Comparison of ENCODE assay signal across 1 cellular context in the genomic region with DNA sequence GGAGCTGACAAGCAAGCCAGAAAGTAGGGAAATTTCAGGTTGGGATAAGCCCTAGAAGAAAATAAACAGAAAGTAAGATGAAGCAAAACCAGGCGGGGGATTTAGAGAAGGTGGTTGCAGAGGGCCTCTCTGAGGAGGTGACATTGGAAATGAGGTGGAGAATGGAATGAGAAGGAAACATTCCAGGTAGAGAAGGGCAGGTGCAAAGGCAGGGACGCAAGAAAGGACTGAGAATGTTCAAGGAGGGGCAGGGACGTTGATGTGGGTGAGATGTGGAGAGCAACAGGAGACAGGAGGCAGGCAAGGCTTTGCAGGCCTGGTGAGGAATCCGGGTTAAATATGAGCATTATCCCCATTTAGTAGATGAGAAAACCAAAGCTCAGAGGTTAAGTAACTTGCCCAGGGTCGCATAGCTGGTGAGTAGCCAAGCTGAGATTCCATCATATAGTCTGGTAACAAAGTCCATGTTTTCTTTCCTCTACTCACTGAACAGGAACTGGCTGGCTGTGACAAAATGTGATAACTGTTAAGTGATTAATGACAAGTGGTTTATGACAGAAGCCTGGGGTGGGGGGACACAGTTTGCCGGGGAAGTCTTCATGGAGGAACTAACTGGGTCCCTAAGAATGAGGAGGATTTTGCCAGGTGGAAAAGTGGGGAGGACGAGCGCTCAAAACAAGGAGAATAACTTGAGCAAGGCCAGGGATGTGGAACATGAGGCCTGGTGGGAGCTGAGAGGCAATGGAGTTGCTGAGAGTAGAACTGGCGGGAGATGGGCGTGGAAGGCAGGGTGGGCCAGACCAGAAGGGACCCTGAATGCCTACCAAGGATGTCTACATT.
TF ChIP-seq lines count a peak whose summit lies in the region.

No MANE protein-coding gene starts in this region.

TF ChIP-seq in HepG2, 621 proteins besides CTCF, POLR2A, EP300 and RAD21 (continued from another document and continues in another):
- TF ChIP-seq, protein P1, sequence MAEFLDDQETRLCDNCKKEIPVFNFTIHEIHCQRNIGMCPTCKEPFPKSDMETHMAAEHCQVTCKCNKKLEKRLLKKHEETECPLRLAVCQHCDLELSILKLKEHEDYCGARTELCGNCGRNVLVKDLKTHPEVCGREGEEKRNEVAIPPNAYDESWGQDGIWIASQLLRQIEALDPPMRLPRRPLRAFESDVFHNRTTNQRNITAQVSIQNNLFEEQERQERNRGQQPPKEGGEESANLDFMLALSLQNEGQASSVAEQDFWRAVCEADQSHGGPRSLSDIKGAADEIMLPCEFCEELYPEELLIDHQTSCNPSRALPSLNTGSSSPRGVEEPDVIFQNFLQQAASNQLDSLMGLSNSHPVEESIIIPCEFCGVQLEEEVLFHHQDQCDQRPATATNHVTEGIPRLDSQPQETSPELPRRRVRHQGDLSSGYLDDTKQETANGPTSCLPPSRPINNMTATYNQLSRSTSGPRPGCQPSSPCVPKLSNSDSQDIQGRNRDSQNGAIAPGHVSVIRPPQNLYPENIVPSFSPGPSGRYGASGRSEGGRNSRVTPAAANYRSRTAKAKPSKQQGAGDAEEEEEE (CRISPR knock-in tag; IDR thresholded peaks at IDR 0.05; ENCODE audit: borderline replicate concordance): peak; percentile 23; the same call in 1 of the 2 replicates
- TF ChIP-seq TBX2 (CRISPR knock-in tag; IDR thresholded peaks at IDR 0.05; ENCODE audit: borderline replicate concordance): peak; percentile 94
- no peak for TF ChIP-seq PCBP1 (IDR thresholded peaks at IDR 0.05; ENCODE audit: borderline replicate concordance, low read depth, low read length)
- no peak for TF ChIP-seq RBM22 (optimal IDR thresholded peaks at IDR 0.05; ENCODE audit: low read length)
- TF ChIP-seq ZSCAN25 (CRISPR knock-in tag; IDR thresholded peaks at IDR 0.05): peak; percentile 76
- peak; percentile 63 for TF ChIP-seq ZNF317 (CRISPR knock-in tag; IDR thresholded peaks at IDR 0.05)
- no peak for TF ChIP-seq MLLT10 (CRISPR knock-in tag; IDR thresholded peaks at IDR 0.05)
- TF ChIP-seq, protein P2, sequence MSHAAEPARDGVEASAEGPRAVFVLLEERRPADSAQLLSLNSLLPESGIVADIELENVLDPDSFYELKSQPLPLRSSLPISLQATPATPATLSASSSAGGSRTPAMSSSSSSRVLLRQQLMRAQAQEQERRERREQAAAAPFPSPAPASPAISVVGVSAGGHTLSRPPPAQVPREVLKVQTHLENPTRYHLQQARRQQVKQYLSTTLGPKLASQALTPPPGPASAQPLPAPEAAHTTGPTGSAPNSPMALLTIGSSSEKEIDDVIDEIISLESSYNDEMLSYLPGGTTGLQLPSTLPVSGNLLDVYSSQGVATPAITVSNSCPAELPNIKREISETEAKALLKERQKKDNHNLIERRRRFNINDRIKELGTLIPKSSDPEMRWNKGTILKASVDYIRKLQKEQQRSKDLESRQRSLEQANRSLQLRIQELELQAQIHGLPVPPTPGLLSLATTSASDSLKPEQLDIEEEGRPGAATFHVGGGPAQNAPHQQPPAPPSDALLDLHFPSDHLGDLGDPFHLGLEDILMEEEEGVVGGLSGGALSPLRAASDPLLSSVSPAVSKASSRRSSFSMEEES (CRISPR knock-in tag; IDR thresholded peaks at IDR 0.05): peak; percentile 69; the same call in 1 of the 2 replicates
- TF ChIP-seq SP140L (CRISPR knock-in tag; IDR thresholded peaks at IDR 0.05; ENCODE audit: borderline replicate concordance): peak; percentile 39; the same call in 1 of the 2 replicates
- no peak for TF ChIP-seq SMAD1 (CRISPR knock-in tag; IDR thresholded peaks at IDR 0.05; ENCODE audit: borderline replicate concordance, low read depth)
- no peak; the same call in 1 of the 2 replicates for TF ChIP-seq ZNF703 (CRISPR knock-in tag; IDR thresholded peaks at IDR 0.05; ENCODE audit: borderline replicate concordance)
- TF ChIP-seq GABPB1 (CRISPR knock-in tag; IDR thresholded peaks at IDR 0.05): peak; percentile 32; the same call in 1 of the 2 replicates
- 0 out of 2 replicates have a peak, but pooled peaks have one; percentile 32 for TF ChIP-seq PHF8 (CRISPR knock-in tag; IDR thresholded peaks at IDR 0.05)
- peak; percentile 95 for TF ChIP-seq DPF2 (CRISPR knock-in tag; IDR thresholded peaks at IDR 0.05; ENCODE audit: borderline replicate concordance, low read depth)
- peak; percentile 94 for TF ChIP-seq ZNF264 (CRISPR knock-in tag; IDR thresholded peaks at IDR 0.05)
- 0 out of 2 replicates have a peak, but pooled peaks have one; percentile 29 for TF ChIP-seq MZF1 (CRISPR knock-in tag; IDR thresholded peaks at IDR 0.05; ENCODE audit: borderline replicate concordance)
- TF ChIP-seq ZNF552 (CRISPR knock-in tag; IDR thresholded peaks at IDR 0.05; ENCODE audit: borderline replicate concordance): no peak; the same call in 1 of the 2 replicates
- TF ChIP-seq FOXP1 (IDR thresholded peaks at IDR 0.05): no peak
- TF ChIP-seq FOXP1 (CRISPR knock-in tag; IDR thresholded peaks at IDR 0.05): peak; percentile 56; the same call in 1 of the 2 replicates
- TF ChIP-seq, protein P3, sequence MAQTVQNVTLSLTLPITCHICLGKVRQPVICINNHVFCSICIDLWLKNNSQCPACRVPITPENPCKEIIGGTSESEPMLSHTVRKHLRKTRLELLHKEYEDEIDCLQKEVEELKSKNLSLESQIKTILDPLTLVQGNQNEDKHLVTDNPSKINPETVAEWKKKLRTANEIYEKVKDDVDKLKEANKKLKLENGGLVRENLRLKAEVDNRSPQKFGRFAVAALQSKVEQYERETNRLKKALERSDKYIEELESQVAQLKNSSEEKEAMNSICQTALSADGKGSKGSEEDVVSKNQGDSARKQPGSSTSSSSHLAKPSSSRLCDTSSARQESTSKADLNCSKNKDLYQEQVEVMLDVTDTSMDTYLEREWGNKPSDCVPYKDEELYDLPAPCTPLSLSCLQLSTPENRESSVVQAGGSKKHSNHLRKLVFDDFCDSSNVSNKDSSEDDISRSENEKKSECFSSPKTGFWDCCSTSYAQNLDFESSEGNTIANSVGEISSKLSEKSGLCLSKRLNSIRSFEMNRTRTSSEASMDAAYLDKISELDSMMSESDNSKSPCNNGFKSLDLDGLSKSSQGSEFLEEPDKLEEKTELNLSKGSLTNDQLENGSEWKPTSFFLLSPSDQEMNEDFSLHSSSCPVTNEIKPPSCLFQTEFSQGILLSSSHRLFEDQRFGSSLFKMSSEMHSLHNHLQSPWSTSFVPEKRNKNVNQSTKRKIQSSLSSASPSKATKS (CRISPR knock-in tag; IDR thresholded peaks at IDR 0.05): no peak
- no peak for TF ChIP-seq ZNF230 (CRISPR knock-in tag; IDR thresholded peaks at IDR 0.05)
- peak; percentile 28; the same call in 1 of the 2 replicates for TF ChIP-seq CBX5 (CRISPR knock-in tag; IDR thresholded peaks at IDR 0.05; ENCODE audit: borderline replicate concordance)
- TF ChIP-seq NKX3-1 (CRISPR knock-in tag; IDR thresholded peaks at IDR 0.05): 0 out of 2 replicates have a peak, but pooled peaks have one; percentile 30
- no peak for TF ChIP-seq EEA1 (CRISPR knock-in tag; IDR thresholded peaks at IDR 0.05; ENCODE audit: borderline replicate concordance)
- no peak for TF ChIP-seq ZFP82 (CRISPR knock-in tag; IDR thresholded peaks at IDR 0.05; ENCODE audit: borderline replicate concordance)
- TF ChIP-seq HNRNPH1 (optimal IDR thresholded peaks at IDR 0.05; ENCODE audit: low read depth, low read length): no peak
- TF ChIP-seq, protein P4, sequence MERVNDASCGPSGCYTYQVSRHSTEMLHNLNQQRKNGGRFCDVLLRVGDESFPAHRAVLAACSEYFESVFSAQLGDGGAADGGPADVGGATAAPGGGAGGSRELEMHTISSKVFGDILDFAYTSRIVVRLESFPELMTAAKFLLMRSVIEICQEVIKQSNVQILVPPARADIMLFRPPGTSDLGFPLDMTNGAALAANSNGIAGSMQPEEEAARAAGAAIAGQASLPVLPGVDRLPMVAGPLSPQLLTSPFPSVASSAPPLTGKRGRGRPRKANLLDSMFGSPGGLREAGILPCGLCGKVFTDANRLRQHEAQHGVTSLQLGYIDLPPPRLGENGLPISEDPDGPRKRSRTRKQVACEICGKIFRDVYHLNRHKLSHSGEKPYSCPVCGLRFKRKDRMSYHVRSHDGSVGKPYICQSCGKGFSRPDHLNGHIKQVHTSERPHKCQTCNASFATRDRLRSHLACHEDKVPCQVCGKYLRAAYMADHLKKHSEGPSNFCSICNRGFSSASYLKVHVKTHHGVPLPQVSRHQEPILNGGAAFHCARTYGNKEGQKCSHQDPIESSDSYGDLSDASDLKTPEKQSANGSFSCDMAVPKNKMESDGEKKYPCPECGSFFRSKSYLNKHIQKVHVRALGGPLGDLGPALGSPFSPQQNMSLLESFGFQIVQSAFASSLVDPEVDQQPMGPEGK (CRISPR knock-in tag; IDR thresholded peaks at IDR 0.05): peak; percentile 57
- TF ChIP-seq, protein P5, sequence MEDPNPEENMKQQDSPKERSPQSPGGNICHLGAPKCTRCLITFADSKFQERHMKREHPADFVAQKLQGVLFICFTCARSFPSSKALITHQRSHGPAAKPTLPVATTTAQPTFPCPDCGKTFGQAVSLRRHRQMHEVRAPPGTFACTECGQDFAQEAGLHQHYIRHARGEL (CRISPR knock-in tag; IDR thresholded peaks at IDR 0.05): no peak
- TF ChIP-seq ZKSCAN5 (CRISPR knock-in tag; IDR thresholded peaks at IDR 0.05): peak; percentile 32; the same call in 1 of the 2 replicates
- peak; percentile 36; the same call in 1 of the 2 replicates for TF ChIP-seq ZNF335 (CRISPR knock-in tag; IDR thresholded peaks at IDR 0.05)
- TF ChIP-seq, protein P6, sequence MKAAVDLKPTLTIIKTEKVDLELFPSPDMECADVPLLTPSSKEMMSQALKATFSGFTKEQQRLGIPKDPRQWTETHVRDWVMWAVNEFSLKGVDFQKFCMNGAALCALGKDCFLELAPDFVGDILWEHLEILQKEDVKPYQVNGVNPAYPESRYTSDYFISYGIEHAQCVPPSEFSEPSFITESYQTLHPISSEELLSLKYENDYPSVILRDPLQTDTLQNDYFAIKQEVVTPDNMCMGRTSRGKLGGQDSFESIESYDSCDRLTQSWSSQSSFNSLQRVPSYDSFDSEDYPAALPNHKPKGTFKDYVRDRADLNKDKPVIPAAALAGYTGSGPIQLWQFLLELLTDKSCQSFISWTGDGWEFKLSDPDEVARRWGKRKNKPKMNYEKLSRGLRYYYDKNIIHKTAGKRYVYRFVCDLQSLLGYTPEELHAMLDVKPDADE (CRISPR knock-in tag; IDR thresholded peaks at IDR 0.05): no peak
- peak; percentile 76 for TF ChIP-seq CREM (IDR thresholded peaks at IDR 0.05)
- no peak for TF ChIP-seq CREM (CRISPR knock-in tag; IDR thresholded peaks at IDR 0.05)
- TF ChIP-seq SMAD3 (CRISPR knock-in tag; IDR thresholded peaks at IDR 0.05): peak; percentile 84
- TF ChIP-seq ZNF143 (CRISPR knock-in tag; IDR thresholded peaks at IDR 0.05): no peak; the same call in 1 of the 2 replicates
- no peak for TF ChIP-seq REL (CRISPR knock-in tag; conservative IDR thresholded peaks at IDR 0.05)
- peak; percentile 75; the same call in 1 of the 2 replicates for TF ChIP-seq HOXA3 (CRISPR knock-in tag; IDR thresholded peaks at IDR 0.05)
- TF ChIP-seq, protein P7, sequence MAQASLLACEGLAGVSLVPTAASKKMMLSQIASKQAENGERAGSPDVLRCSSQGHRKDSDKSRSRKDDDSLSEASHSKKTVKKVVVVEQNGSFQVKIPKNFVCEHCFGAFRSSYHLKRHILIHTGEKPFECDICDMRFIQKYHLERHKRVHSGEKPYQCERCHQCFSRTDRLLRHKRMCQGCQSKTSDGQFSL (CRISPR knock-in tag; IDR thresholded peaks at IDR 0.05): no peak
- no peak for TF ChIP-seq HCFC1 (IDR thresholded peaks at IDR 0.05; ENCODE audit: low read depth, low read length)
- TF ChIP-seq, protein P8, sequence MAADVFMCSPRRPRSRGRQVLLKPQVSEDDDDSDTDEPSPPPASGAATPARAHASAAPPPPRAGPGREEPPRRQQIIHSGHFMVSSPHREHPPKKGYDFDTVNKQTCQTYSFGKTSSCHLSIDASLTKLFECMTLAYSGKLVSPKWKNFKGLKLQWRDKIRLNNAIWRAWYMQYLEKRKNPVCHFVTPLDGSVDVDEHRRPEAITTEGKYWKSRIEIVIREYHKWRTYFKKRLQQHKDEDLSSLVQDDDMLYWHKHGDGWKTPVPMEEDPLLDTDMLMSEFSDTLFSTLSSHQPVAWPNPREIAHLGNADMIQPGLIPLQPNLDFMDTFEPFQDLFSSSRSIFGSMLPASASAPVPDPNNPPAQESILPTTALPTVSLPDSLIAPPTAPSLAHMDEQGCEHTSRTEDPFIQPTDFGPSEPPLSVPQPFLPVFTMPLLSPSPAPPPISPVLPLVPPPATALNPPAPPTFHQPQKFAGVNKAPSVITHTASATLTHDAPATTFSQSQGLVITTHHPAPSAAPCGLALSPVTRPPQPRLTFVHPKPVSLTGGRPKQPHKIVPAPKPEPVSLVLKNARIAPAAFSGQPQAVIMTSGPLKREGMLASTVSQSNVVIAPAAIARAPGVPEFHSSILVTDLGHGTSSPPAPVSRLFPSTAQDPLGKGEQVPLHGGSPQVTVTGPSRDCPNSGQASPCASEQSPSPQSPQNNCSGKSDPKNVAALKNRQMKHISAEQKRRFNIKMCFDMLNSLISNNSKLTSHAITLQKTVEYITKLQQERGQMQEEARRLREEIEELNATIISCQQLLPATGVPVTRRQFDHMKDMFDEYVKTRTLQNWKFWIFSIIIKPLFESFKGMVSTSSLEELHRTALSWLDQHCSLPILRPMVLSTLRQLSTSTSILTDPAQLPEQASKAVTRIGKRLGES (CRISPR knock-in tag; IDR thresholded peaks at IDR 0.05; ENCODE audit: borderline replicate concordance): no peak
- TF ChIP-seq, protein P9, sequence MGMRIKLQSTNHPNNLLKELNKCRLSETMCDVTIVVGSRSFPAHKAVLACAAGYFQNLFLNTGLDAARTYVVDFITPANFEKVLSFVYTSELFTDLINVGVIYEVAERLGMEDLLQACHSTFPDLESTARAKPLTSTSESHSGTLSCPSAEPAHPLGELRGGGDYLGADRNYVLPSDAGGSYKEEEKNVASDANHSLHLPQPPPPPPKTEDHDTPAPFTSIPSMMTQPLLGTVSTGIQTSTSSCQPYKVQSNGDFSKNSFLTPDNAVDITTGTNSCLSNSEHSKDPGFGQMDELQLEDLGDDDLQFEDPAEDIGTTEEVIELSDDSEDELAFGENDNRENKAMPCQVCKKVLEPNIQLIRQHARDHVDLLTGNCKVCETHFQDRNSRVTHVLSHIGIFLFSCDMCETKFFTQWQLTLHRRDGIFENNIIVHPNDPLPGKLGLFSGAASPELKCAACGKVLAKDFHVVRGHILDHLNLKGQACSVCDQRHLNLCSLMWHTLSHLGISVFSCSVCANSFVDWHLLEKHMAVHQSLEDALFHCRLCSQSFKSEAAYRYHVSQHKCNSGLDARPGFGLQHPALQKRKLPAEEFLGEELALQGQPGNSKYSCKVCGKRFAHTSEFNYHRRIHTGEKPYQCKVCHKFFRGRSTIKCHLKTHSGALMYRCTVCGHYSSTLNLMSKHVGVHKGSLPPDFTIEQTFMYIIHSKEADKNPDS (CRISPR knock-in tag; IDR thresholded peaks at IDR 0.05): peak; percentile 90; the same call in 1 of the 2 replicates
- TF ChIP-seq, protein P10, sequence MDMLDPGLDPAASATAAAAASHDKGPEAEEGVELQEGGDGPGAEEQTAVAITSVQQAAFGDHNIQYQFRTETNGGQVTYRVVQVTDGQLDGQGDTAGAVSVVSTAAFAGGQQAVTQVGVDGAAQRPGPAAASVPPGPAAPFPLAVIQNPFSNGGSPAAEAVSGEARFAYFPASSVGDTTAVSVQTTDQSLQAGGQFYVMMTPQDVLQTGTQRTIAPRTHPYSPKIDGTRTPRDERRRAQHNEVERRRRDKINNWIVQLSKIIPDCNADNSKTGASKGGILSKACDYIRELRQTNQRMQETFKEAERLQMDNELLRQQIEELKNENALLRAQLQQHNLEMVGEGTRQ (IDR thresholded peaks at IDR 0.05; ENCODE audit: low read depth, low read length): no peak
- TF ChIP-seq, protein P10 (CRISPR knock-in tag; IDR thresholded peaks at IDR 0.05; ENCODE audit: borderline replicate concordance): no peak
